1 cellular context compared by ENCODE assay signal in the genomic region with DNA sequence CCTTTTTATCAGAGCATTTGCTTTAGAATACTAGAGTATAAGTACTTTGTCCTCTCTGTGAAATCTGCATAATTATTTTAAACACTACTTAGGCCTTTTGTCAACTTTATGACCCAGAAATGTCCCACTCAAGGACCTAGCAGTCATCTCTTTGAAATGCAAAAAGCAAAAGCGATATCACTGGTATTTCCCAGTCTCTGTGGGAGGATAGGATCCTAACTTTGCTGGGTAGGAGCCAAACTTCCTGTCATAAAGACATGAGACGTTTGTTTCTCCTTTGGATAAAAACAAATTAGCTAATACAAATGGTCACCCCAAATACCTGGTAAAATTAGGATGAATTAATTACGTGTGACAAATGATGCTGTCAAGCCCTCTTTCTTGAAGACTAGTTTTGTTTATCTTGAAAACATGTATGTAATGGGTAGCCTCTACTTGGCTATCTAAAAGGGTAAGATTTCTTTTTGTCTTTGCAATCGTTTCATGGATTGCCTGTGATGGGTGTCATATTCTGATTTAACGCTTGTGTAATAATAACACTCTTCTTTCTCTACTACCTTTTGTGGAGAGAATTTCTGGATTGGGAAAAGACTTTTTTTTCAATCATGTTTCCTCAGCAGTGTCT.
TF ChIP-seq lines count a peak whose summit lies in the region.

No MANE protein-coding gene starts in this region.

TF ChIP-seq in H1, 55 proteins besides CTCF, POLR2A, EP300 and RAD21:
- TF ChIP-seq HDAC2 (IDR thresholded peaks at IDR 0.05; ENCODE audit: borderline replicate concordance in 1 of 2, low read depth in 2 of 2, low read length in 2 of 2) (no peak), SIRT6 (IDR thresholded peaks at IDR 0.05; ENCODE audit: low read length) (no peak), NANOG (IDR thresholded peaks at IDR 0.05; ENCODE audit: insufficient read depth, low read depth, low read length, poor library complexity, severe bottlenecking) (peak; percentile 63), SUZ12 (IDR thresholded peaks at IDR 0.05; ENCODE audit: low read length) (no peak)
- TF ChIP-seq, protein P1, sequence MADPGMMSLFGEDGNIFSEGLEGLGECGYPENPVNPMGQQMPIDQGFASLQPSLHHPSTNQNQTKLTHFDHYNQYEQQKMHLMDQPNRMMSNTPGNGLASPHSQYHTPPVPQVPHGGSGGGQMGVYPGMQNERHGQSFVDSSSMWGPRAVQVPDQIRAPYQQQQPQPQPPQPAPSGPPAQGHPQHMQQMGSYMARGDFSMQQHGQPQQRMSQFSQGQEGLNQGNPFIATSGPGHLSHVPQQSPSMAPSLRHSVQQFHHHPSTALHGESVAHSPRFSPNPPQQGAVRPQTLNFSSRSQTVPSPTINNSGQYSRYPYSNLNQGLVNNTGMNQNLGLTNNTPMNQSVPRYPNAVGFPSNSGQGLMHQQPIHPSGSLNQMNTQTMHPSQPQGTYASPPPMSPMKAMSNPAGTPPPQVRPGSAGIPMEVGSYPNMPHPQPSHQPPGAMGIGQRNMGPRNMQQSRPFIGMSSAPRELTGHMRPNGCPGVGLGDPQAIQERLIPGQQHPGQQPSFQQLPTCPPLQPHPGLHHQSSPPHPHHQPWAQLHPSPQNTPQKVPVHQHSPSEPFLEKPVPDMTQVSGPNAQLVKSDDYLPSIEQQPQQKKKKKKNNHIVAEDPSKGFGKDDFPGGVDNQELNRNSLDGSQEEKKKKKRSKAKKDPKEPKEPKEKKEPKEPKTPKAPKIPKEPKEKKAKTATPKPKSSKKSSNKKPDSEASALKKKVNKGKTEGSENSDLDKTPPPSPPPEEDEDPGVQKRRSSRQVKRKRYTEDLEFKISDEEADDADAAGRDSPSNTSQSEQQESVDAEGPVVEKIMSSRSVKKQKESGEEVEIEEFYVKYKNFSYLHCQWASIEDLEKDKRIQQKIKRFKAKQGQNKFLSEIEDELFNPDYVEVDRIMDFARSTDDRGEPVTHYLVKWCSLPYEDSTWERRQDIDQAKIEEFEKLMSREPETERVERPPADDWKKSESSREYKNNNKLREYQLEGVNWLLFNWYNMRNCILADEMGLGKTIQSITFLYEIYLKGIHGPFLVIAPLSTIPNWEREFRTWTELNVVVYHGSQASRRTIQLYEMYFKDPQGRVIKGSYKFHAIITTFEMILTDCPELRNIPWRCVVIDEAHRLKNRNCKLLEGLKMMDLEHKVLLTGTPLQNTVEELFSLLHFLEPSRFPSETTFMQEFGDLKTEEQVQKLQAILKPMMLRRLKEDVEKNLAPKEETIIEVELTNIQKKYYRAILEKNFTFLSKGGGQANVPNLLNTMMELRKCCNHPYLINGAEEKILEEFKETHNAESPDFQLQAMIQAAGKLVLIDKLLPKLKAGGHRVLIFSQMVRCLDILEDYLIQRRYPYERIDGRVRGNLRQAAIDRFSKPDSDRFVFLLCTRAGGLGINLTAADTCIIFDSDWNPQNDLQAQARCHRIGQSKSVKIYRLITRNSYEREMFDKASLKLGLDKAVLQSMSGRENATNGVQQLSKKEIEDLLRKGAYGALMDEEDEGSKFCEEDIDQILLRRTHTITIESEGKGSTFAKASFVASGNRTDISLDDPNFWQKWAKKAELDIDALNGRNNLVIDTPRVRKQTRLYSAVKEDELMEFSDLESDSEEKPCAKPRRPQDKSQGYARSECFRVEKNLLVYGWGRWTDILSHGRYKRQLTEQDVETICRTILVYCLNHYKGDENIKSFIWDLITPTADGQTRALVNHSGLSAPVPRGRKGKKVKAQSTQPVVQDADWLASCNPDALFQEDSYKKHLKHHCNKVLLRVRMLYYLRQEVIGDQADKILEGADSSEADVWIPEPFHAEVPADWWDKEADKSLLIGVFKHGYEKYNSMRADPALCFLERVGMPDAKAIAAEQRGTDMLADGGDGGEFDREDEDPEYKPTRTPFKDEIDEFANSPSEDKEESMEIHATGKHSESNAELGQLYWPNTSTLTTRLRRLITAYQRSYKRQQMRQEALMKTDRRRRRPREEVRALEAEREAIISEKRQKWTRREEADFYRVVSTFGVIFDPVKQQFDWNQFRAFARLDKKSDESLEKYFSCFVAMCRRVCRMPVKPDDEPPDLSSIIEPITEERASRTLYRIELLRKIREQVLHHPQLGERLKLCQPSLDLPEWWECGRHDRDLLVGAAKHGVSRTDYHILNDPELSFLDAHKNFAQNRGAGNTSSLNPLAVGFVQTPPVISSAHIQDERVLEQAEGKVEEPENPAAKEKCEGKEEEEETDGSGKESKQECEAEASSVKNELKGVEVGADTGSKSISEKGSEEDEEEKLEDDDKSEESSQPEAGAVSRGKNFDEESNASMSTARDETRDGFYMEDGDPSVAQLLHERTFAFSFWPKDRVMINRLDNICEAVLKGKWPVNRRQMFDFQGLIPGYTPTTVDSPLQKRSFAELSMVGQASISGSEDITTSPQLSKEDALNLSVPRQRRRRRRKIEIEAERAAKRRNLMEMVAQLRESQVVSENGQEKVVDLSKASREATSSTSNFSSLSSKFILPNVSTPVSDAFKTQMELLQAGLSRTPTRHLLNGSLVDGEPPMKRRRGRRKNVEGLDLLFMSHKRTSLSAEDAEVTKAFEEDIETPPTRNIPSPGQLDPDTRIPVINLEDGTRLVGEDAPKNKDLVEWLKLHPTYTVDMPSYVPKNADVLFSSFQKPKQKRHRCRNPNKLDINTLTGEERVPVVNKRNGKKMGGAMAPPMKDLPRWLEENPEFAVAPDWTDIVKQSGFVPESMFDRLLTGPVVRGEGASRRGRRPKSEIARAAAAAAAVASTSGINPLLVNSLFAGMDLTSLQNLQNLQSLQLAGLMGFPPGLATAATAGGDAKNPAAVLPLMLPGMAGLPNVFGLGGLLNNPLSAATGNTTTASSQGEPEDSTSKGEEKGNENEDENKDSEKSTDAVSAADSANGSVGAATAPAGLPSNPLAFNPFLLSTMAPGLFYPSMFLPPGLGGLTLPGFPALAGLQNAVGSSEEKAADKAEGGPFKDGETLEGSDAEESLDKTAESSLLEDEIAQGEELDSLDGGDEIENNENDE (IDR thresholded peaks at IDR 0.05; ENCODE audit: insufficient replicate concordance, low read length) = no peak
